14 cellular contexts compared by ENCODE assay signal in genomic region chr4:66351761-66352160, GRCh38.
DNase-seq lines count a peak whose midpoint lies in the region; TF ChIP-seq lines count a peak whose summit lies in the region.
"Had no signal": no experiment of that assay in that cellular context is flagged by ENCODE, and none has a peak within 500 bp of the region (broad histone marks: within the 10 kb centered on the region; RNA-seq: fewer than 3 reads in every experiment).

No MANE protein-coding gene starts in this region.

- no peaks in the 10 kb centered on the region for H3K9me3 ChIP-seq in Peyer's patch
- H3K9me3 ChIP-seq: BLaER1 treated with 17β-estradiol and CSF1 and Interleukin-3, amounts not matched to agents 10 nM and 100 nM had no signal

- H3K4me3 ChIP-seq in choroid plexus epithelial cell (ENCODE audit: low read depth, low read length) = no peak overlapping the region
- no peak overlapping the region for H3K4me3 ChIP-seq in Peyer's patch
- H3K4me3 ChIP-seq: BLaER1 treated with 17β-estradiol and CSF1 and Interleukin-3, amounts not matched to agents 10 nM and 100 nM had no signal

- H3K27ac ChIP-seq in Peyer's patch = no peak overlapping the region
- H3K27ac ChIP-seq: BLaER1 treated with 17β-estradiol and CSF1 and Interleukin-3, amounts not matched to agents 10 nM and 100 nM had no signal

- POLR2A ChIA-PET in activated CD4-positive, alpha-beta memory T cell treated with anti-CD3 and anti-CD28 coated beads for 36 hours (lab: Charles Lee) = no interaction called here

- no peaks in the 10 kb centered on the region for H3K36me3 ChIP-seq in Peyer's patch
- H3K36me3 ChIP-seq: BLaER1 treated with 17β-estradiol and CSF1 and Interleukin-3, amounts not matched to agents 10 nM and 100 nM had no signal

- no peaks in the 10 kb centered on the region for H3K4me1 ChIP-seq in Peyer's patch
- H3K4me1 ChIP-seq: BLaER1 treated with 17β-estradiol and CSF1 and Interleukin-3, amounts not matched to agents 10 nM and 100 nM had no signal

- TF ChIP-seq POLR2A in Peyer's patch (IDR thresholded peaks at IDR 0.05) = no peak

- no peaks in the 10 kb centered on the region for H3K4me1 Mint-ChIP-seq in activated CD4-positive, alpha-beta memory T cell treated with anti-CD3 and anti-CD28 coated beads for 36 hours (ENCODE audit: low read depth)
- peaks cover 19% of the 10 kb centered on the region for H3K4me1 Mint-ChIP-seq in HFFc6 (ENCODE audit: low read depth)
- H3K4me1 Mint-ChIP-seq: CD4-positive, CD25-positive, alpha-beta regulatory T cell; H9 had no signal

- H3K27ac Mint-ChIP-seq in activated CD4-positive, alpha-beta memory T cell treated with anti-CD3 and anti-CD28 coated beads for 36 hours = no peak overlapping the region
- no peak overlapping the region for H3K27ac Mint-ChIP-seq in HFFc6
- H3K27ac Mint-ChIP-seq: CD4-positive, CD25-positive, alpha-beta regulatory T cell had no signal

- no peaks in the 10 kb centered on the region for H3K36me3 Mint-ChIP-seq in activated CD4-positive, alpha-beta memory T cell treated with anti-CD3 and anti-CD28 coated beads for 36 hours
- no peaks in the 10 kb centered on the region for H3K36me3 Mint-ChIP-seq in HFFc6 (ENCODE audit: low read depth)
- H3K36me3 Mint-ChIP-seq: CD4-positive, CD25-positive, alpha-beta regulatory T cell had no signal

- H3K27me3 Mint-ChIP-seq in activated CD4-positive, alpha-beta memory T cell treated with anti-CD3 and anti-CD28 coated beads for 36 hours = no peaks in the 10 kb centered on the region
- H3K27me3 Mint-ChIP-seq in HFFc6 (ENCODE audit: insufficient read depth) = no peaks in the 10 kb centered on the region
- H3K27me3 Mint-ChIP-seq: CD4-positive, CD25-positive, alpha-beta regulatory T cell had no signal

- TF ChIP-seq CTCF in choroid plexus epithelial cell (conservative IDR thresholded peaks at IDR 0.05; ENCODE audit: low read depth, low read length) = no peak
- TF ChIP-seq CTCF in HFFc6 (IDR thresholded peaks at IDR 0.05) = no peak
- no peak for TF ChIP-seq CTCF in Peyer's patch (IDR thresholded peaks at IDR 0.05)

- H3K4me3 Mint-ChIP-seq in activated CD4-positive, alpha-beta memory T cell treated with anti-CD3 and anti-CD28 coated beads for 36 hours = no peak overlapping the region
- H3K4me3 Mint-ChIP-seq in HFFc6 = no peak overlapping the region
- H3K4me3 Mint-ChIP-seq: CD4-positive, CD25-positive, alpha-beta regulatory T cell; H9 had no signal

- DNase-seq in ELR (ENCODE audit: low read depth) (peak; percentile 60), LHCN-M2 (ENCODE audit: low read depth) (peak; percentile 40), choroid plexus epithelial cell (ENCODE audit: low read depth) (peak; percentile 3), HFFc6 (no peak), cerebellum (ENCODE audit: low spot score) (no peak), Peyer's patch (no peak)
- no peak for DNase-seq in activated CD4-positive, alpha-beta memory T cell treated with anti-CD3 and anti-CD28 coated beads for 36 hours
- DNase-seq: ACHN; CD4-positive, CD25-positive, alpha-beta regulatory T cell; DMS53; GF-D8; GOT3; H9 had no signal

- CTCF ChIA-PET in activated CD4-positive, alpha-beta memory T cell treated with anti-CD3 and anti-CD28 coated beads for 36 hours (lab: Charles Lee) = no interaction called here

- intact Hi-C loops in activated CD4-positive, alpha-beta memory T cell treated with anti-CD3 and anti-CD28 coated beads for 36 hours (cut with micrococcal nuclease) = no loop called here

- peaks cover 18% of the 10 kb centered on the region for H3K9me3 Mint-ChIP-seq in activated CD4-positive, alpha-beta memory T cell treated with anti-CD3 and anti-CD28 coated beads for 36 hours
- H3K9me3 Mint-ChIP-seq in HFFc6 = peaks cover 7% of the 10 kb centered on the region
- H3K9me3 Mint-ChIP-seq: H9 had no signal

- H3K27me3 ChIP-seq in Peyer's patch = no peaks in the 10 kb centered on the region
- H3K27me3 ChIP-seq: BLaER1 treated with 17β-estradiol and CSF1 and Interleukin-3, amounts not matched to agents 10 nM and 100 nM had no signal

Comparison
In these comparisons a context has a peak if more than half of its experiments do, and no peak if none do; other contexts are left out.
1. DNase-seq: peak in ELR (single experiment), LHCN-M2 (single experiment) and choroid plexus epithelial cell (single experiment); none in activated CD4-positive, alpha-beta memory T cell treated with anti-CD3 and anti-CD28 coated beads for 36 hours (single experiment), HFFc6 (single experiment), cerebellum (single experiment) and Peyer's patch (0 of 3).